ENCODE assay signal across 1 cellular context in the genomic region with DNA sequence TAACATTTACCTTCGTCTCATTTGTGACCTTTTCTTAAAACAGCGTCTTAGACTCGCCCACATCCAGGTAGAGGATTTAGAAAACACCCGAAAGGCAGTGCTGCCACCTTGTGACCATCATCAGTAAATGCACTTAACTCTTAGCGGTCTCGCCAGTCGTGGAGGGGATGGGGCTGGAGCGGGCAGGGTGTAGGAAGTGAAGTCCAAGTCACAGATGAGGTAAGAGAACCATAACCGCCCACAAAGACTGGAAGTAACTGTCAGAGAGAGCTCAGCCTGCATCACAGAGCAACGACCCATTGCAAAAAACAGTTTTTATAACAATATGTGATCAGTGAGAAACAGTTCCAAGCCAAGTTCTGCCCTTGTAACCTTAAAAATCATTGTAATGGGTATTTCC.
TF ChIP-seq lines count a peak whose summit lies in the region.

No MANE protein-coding gene starts in this region.

TF ChIP-seq in endothelial cell of umbilical vein, 7 proteins besides CTCF, POLR2A, EP300 and RAD21:
- TF ChIP-seq EZH2 (IDR thresholded peaks at IDR 0.05; ENCODE audit: borderline replicate concordance, low read depth, low read length, severe bottlenecking): no peak
- TF ChIP-seq, protein P1, sequence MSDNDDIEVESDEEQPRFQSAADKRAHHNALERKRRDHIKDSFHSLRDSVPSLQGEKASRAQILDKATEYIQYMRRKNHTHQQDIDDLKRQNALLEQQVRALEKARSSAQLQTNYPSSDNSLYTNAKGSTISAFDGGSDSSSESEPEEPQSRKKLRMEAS (IDR thresholded peaks at IDR 0.05; ENCODE audit: insufficient read depth, insufficient read length): no peak
